5 cellular contexts compared by ENCODE assay signal in the genomic region with DNA sequence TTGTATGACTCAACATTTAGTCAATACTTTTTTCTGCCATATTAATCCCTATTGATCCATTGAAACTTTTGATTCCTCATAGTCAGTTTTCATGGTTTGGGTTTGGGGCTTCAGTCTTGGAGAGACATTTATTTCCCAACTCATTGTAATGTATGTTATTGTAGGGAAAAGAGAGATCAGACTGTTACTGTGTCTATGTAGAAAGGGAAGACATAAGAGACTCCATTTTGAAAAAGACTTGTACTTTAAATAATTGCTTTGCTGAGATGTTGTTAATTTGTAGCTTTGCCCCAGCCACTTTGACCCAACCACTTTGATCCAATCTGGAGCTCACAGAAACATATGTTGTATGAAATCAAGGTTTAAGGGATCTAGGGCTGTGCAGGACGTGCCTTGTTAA. TPM values are rescaled to one million over a fixed set of nuclear protein-coding genes. Genes with fewer than 3 reads are reported as not detected.
"Had no signal": no experiment of that assay in that cellular context is flagged by ENCODE, and none has a peak within 500 bp of the region (broad histone marks: within the 10 kb centered on the region; RNA-seq: fewer than 3 reads in every experiment).

No MANE protein-coding gene starts in this region.

RNA-seq across cellular contexts. Expression of gene HORMAD1, which starts 11.7 kb away (rescaled TPM):
- total RNA-seq: MCF 10A, PC-3, Right ventricle myocardium superior, SJSA1 had no signal
- polyA plus RNA-seq: SK-N-SH had no signal

RNA-seq across cellular contexts. Expression of gene CTSS, which starts 56.5 kb away (rescaled TPM):
- total RNA-seq: PC-3 had no signal
